34 cellular contexts compared by ENCODE assay signal in the genomic region with DNA sequence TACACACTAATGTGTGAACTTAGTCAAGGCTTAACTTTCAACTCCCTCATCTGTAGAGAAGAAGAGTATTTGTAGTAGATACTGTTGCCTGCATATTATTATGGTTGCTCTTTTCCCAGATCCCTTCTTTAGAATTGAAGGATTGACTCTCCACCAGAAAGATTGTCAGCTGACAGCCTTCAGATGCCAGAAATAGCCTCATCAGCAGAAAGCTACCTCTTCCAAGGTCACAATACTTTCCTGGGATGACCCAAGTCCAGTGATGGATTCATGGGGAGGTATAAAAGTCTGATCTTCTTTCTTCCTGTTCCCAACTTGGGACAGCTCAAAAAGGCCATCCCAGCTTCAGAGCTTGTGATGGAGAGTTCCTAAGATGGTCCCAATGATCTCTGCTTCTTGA.
"Had no signal": no experiment of that assay in that cellular context is flagged by ENCODE, and none has a peak within 500 bp of the region (broad histone marks: within the 10 kb centered on the region; RNA-seq: fewer than 3 reads in every experiment).

No MANE protein-coding gene starts in this region.

- H3K4me3 ChIP-seq: adrenal gland, body of pancreas, cardiac muscle cell had no signal

- H3K36me3 ChIP-seq: adrenal gland, cardiac muscle cell had no signal

- H3K9me3 ChIP-seq: adrenal gland had no signal

- ATAC-seq: activated CD8-positive, alpha-beta T cell treated with anti-CD3 and anti-CD28 coated beads for 36 hours; activated naive CD4-positive, alpha-beta T cell treated with anti-CD3 and anti-CD28 coated beads, Interleukin-2, amount 50 U/mL, for 72 hours; activated T-cell treated with anti-CD3 and anti-CD28 coated beads, Interleukin-2, amount 50 U/mL, for 4 hours; activated T-cell treated with anti-CD3 and anti-CD28 coated beads, Interleukin-2, amount 50 U/mL, for 72 hours; activated T-helper 17 cell treated with anti-CD3 and anti-CD28 coated beads, Interleukin-2, amount 50 U/mL, for 72 hours; body of pancreas had no signal

- DNase-seq: activated B cell treated with CpG ODN at 0.5 μM for 24 hours; activated CD4-positive, alpha-beta memory T cell treated with anti-CD3 and anti-CD28 coated beads for 36 hours; activated CD4-positive, alpha-beta T cell treated with anti-CD3 and anti-CD28 coated beads for 4 hours; activated CD4-positive, alpha-beta T cell treated with anti-CD3 and anti-CD28 coated beads, Interleukin-2, amount 10 ng/mL, durations not matched to agents 24 days and 14 days; activated CD4-positive, alpha-beta T cell treated with anti-CD3 and anti-CD28 coated beads, Interleukin-2, amount 50 U/mL, for 1 hour; activated CD4-positive, alpha-beta T cell treated with anti-CD3 and anti-CD28 coated beads, Interleukin-2, amount 50 U/mL, for 4 hours; activated CD4-positive, CD25-positive, alpha-beta regulatory T cell treated with anti-CD3 and anti-CD28 coated beads, Interleukin-2, amount 50 U/mL, for 72 hours; activated CD8-positive, alpha-beta memory T cell treated with anti-CD3 and anti-CD28 coated beads, Interleukin-2, amount 50 U/mL, for 4 hours; activated CD8-positive, alpha-beta T cell treated with anti-CD3 and anti-CD28 coated beads for 36 hours; activated effector memory CD4-positive, alpha-beta T cell treated with anti-CD3 and anti-CD28 coated beads, Interleukin-2, amount 50 U/mL, for 16 hours; activated gamma-delta T cell treated with Interleukin-2 at 50 U/mL for 16 hours; activated naive CD4-positive, alpha-beta T cell; activated naive CD4-positive, alpha-beta T cell treated with anti-CD3 and anti-CD28 coated beads for 36 hours; activated naive CD4-positive, alpha-beta T cell treated with anti-CD3 and anti-CD28 coated beads, Interleukin-2, amount 50 U/mL, for 16 hours; activated naive CD8-positive, alpha-beta T cell treated with anti-CD3 and anti-CD28 coated beads for 36 hours; activated T-cell treated with anti-CD3 and anti-CD28 coated beads for 4 hours; activated T-cell treated with anti-CD3 and anti-CD28 coated beads, Interleukin-2, amount 50 U/mL, for 1 hour; activated T-cell treated with anti-CD3 and anti-CD28 coated beads, Interleukin-2, amount 50 U/mL, for 4 hours; activated T-cell treated with anti-CD3 and anti-CD28 coated beads, Interleukin-2, amount 50 U/mL, for 72 hours; adrenal gland; amniotic stem cell; aorta; body of pancreas; central memory CD4-positive, alpha-beta T cell; T-helper 1 cell; T-helper 2 cell; T-helper 9 cell had no signal

- FAIRE-seq: astrocyte, bronchial epithelial cell, TTC549 had no signal

- H3K27ac ChIP-seq: adrenal gland, body of pancreas, cardiac muscle cell, VCaP had no signal

- H3K27me3 ChIP-seq: body of pancreas, cardiac muscle cell had no signal

- H3K4me1 ChIP-seq: adrenal gland, body of pancreas had no signal
